Comparison of ENCODE assay signal across 20 cellular contexts in the genomic region with DNA sequence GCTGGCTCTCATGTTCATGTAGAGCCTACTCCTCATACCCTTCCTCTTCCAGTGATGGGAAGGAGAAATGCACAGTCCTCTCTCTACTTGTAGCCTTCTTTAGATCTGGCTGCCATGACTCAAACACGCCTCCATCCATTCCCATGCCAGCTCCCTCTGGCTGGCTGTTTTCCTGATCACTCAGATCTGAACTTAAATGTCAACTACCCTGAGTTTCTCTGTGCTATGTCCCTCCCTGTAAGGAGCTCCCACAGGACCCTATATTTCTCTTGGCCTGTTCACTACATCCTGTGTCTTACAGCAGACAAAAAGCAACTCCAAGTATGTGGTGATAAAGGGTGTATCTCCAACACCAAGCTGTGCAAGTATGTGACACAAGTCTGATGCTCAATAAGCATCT.
DNase-seq lines count a peak whose midpoint lies in the region; ATAC-seq and TF ChIP-seq lines count a peak whose summit lies in the region.
"Had no signal": no experiment of that assay in that cellular context is flagged by ENCODE, and none has a peak within 500 bp of the region (broad histone marks: within the 10 kb centered on the region; RNA-seq: fewer than 3 reads in every experiment).

No MANE protein-coding gene starts in this region.

- DNase-seq in right cardiac atrium (peak in 1 of 3 donors; percentile 51), Right ventricle myocardium superior (no peak), choroid plexus epithelial cell (ENCODE audit: low read depth) (peak; percentile 25), COLO829 (ENCODE audit: low spot score) (no peak)
- DNase-seq in activated CD8-positive, alpha-beta T cell treated with anti-CD3 and anti-CD28 coated beads, Interleukin-2, amount 10 ng/mL, durations not matched to agents 7 days and 5 days: no peak
- DNase-seq: HFFc6, KBM-7, NCI-H1105, NCI-H2029 treated with DMSO at 0.1 percent for 48 hours, NCI-H226, NCI-H510A treated with DMSO at 0.1 percent for 48 hours, NCI-H748 treated with DMSO at 0.1 percent for 48 hours, SJCRH30, T-cell had no signal

- H3K4me2 ChIP-seq in OCI-LY1 (ENCODE audit: low read length): no peak overlapping the region

- ATAC-seq in right cardiac atrium (peak; percentile 74 to 90), Right ventricle myocardium superior (ENCODE audit: poor library complexity) (no peak), HG03571 (IDR thresholded peaks at IDR 0.05; ENCODE audit: unreplicated experiment) (no peak)
- no peak for ATAC-seq in activated CD8-positive, alpha-beta T cell treated with anti-CD3 and anti-CD28 coated beads, Interleukin-2, amount 10 ng/mL, durations not matched to agents 7 days and 5 days
- ATAC-seq: HepG2, Panc1, T-cell had no signal

- peaks cover 8% of the 10 kb centered on the region; the same call in 1 of the 2 replicates for H3F3A ChIP-seq in OCI-LY1 (ENCODE audit: insufficient read depth, low read length)

- no peaks in the 10 kb centered on the region for H4K20me1 ChIP-seq in OCI-LY1 (ENCODE audit: insufficient read depth, low read length)

- peaks cover 5% of the 10 kb centered on the region for H3K4me1 ChIP-seq in right cardiac atrium (ENCODE audit: control insufficient read depth, insufficient read depth, low read length)
- H3K4me1 ChIP-seq in OCI-LY1 (ENCODE audit: insufficient read depth, low read length, severe bottlenecking): peaks cover 94% of the 10 kb centered on the region
- H3K4me1 ChIP-seq: SJCRH30 had no signal

- H3K4me3 Mint-ChIP-seq in activated CD8-positive, alpha-beta T cell treated with anti-CD3 and anti-CD28 coated beads, Interleukin-2, amount 10 ng/mL, durations not matched to agents 7 days and 5 days: no peak overlapping the region
- H3K4me3 Mint-ChIP-seq: CD14-positive monocyte, HFFc6, T-cell had no signal

- no peak overlapping the region for H3K27ac ChIP-seq in right cardiac atrium (ENCODE audit: low read length)
- peak overlapping the region; percentile 74 for H3K27ac ChIP-seq in OCI-LY1 (ENCODE audit: low read depth, low read length, poor library complexity, severe bottlenecking)
- H3K27ac ChIP-seq: HL-60, SJCRH30 had no signal

- peaks cover 21% of the 10 kb centered on the region for H3K79me2 ChIP-seq in OCI-LY1 (ENCODE audit: insufficient read depth, low read length)

- no peak overlapping the region for H3K9ac ChIP-seq in OCI-LY1 (ENCODE audit: low read length)

- H3K27me3 ChIP-seq in right cardiac atrium (ENCODE audit: control insufficient read depth, insufficient read depth) (no peaks in the 10 kb centered on the region), OCI-LY1 (ENCODE audit: insufficient read depth, low read length) (no peaks in the 10 kb centered on the region)
- H3K27me3 ChIP-seq: SJCRH30 had no signal

- intact Hi-C loops in right cardiac atrium (cut with DNase I): no loop called here
- intact Hi-C loops in Right ventricle myocardium superior (cut with DNase I): no loop called here

- H3K27ac Mint-ChIP-seq in activated CD8-positive, alpha-beta T cell treated with anti-CD3 and anti-CD28 coated beads, Interleukin-2, amount 10 ng/mL, durations not matched to agents 7 days and 5 days: no peak overlapping the region
- H3K27ac Mint-ChIP-seq: CD14-positive monocyte, HFFc6, T-cell had no signal

- H3K36me3 ChIP-seq in OCI-LY1 (ENCODE audit: insufficient read depth, low read length): no peaks in the 10 kb centered on the region
- H3K36me3 ChIP-seq: SJCRH30 had no signal

- no peaks in the 10 kb centered on the region for H3K36me3 Mint-ChIP-seq in activated CD8-positive, alpha-beta T cell treated with anti-CD3 and anti-CD28 coated beads, Interleukin-2, amount 10 ng/mL, durations not matched to agents 7 days and 5 days (ENCODE audit: low read depth)
- H3K36me3 Mint-ChIP-seq: CD14-positive monocyte, T-cell had no signal

- CTCF ChIA-PET in activated CD8-positive, alpha-beta T cell treated with anti-CD3 and anti-CD28 coated beads, Interleukin-2, amount 10 ng/mL, durations not matched to agents 7 days and 5 days (lab: Charles Lee): no interaction called here

- 68% methylated on average over 1 of the region's 1 CpG for WGBS in right cardiac atrium

- no peak for TF ChIP-seq CTCF in OCI-LY1 (IDR thresholded peaks at IDR 0.05; ENCODE audit: low read length)
- TF ChIP-seq CTCF in choroid plexus epithelial cell (conservative IDR thresholded peaks at IDR 0.05; ENCODE audit: low read depth, low read length): no peak

- no peaks in the 10 kb centered on the region for H3K4me1 Mint-ChIP-seq in activated CD8-positive, alpha-beta T cell treated with anti-CD3 and anti-CD28 coated beads, Interleukin-2, amount 10 ng/mL, durations not matched to agents 7 days and 5 days (ENCODE audit: low read depth)
- H3K4me1 Mint-ChIP-seq: CD14-positive monocyte had no signal

- no peaks in the 10 kb centered on the region for H3K9me2 ChIP-seq in OCI-LY1 (ENCODE audit: low read depth, low read length)

- POLR2A ChIA-PET in activated CD8-positive, alpha-beta T cell treated with anti-CD3 and anti-CD28 coated beads, Interleukin-2, amount 10 ng/mL, durations not matched to agents 7 days and 5 days (lab: Charles Lee): no interaction called here

- no peak overlapping the region for H3K4me3 ChIP-seq in right cardiac atrium (ENCODE audit: low read length)
- no peak overlapping the region for H3K4me3 ChIP-seq in OCI-LY1 (ENCODE audit: low read depth, low read length, poor library complexity, severe bottlenecking)
- no peak overlapping the region for H3K4me3 ChIP-seq in choroid plexus epithelial cell (ENCODE audit: low read depth, low read length)
- H3K4me3 ChIP-seq: SJCRH30 had no signal

- no peaks in the 10 kb centered on the region for H3K9me3 Mint-ChIP-seq in activated CD8-positive, alpha-beta T cell treated with anti-CD3 and anti-CD28 coated beads, Interleukin-2, amount 10 ng/mL, durations not matched to agents 7 days and 5 days (ENCODE audit: insufficient read depth)
- H3K9me3 Mint-ChIP-seq: HFFc6, T-cell had no signal

- no peak overlapping the region for H2AFZ ChIP-seq in OCI-LY1 (ENCODE audit: low read length)

- H3K9me3 ChIP-seq in right cardiac atrium (ENCODE audit: control insufficient read depth, low read length) (no peaks in the 10 kb centered on the region), OCI-LY1 (ENCODE audit: low read length) (no peaks in the 10 kb centered on the region)
- H3K9me3 ChIP-seq: SJCRH30 had no signal

- H3K27me3 Mint-ChIP-seq in activated CD8-positive, alpha-beta T cell treated with anti-CD3 and anti-CD28 coated beads, Interleukin-2, amount 10 ng/mL, durations not matched to agents 7 days and 5 days (ENCODE audit: low read depth): no peaks in the 10 kb centered on the region
- H3K27me3 Mint-ChIP-seq: T-cell had no signal

Comparison
In these comparisons a context has a peak if more than half of its experiments do, and no peak if none do; other contexts are left out.
1. ATAC-seq: peak in right cardiac atrium (2 of 2); none in Right ventricle myocardium superior (single experiment), activated CD8-positive, alpha-beta T cell treated with anti-CD3 and anti-CD28 coated beads, Interleukin-2, amount 10 ng/mL, durations not matched to agents 7 days and 5 days (single experiment) and HG03571 (single experiment).